In genomic region chr1:54350360-54350759, GRCh38 we compare ENCODE assay signal across 16 cellular contexts. TPM values are rescaled to one million over a fixed set of nuclear protein-coding genes. Genes with fewer than 3 reads are reported as not detected.
A peak's percentile ranks its signal among the peaks of the same experiment; 100 is the strongest.
DNase-seq lines count a peak whose midpoint lies in the region; ATAC-seq, FAIRE-seq and TF ChIP-seq lines count a peak whose summit lies in the region.
"Had no signal": no experiment of that assay in that cellular context is flagged by ENCODE, and none has a peak within 500 bp of the region (broad histone marks: within the 10 kb centered on the region; RNA-seq: fewer than 3 reads in every experiment).

No MANE protein-coding gene starts in this region.

- peaks cover 0 to 1% of the 10 kb centered on the region in 2 donors for H3K27me3 Mint-ChIP-seq in CD8-positive, alpha-beta memory T cell
- no peaks in the 10 kb centered on the region for H3K27me3 Mint-ChIP-seq in progenitor cell of endocrine pancreas

- no peak overlapping the region for H3K23ac ChIP-seq in H1 (ENCODE audit: insufficient read length)

- H3K79me1 ChIP-seq in H1 (ENCODE audit: low read depth, low read length) = peaks cover 42% of the 10 kb centered on the region

- CTCF ChIA-PET in CD8-positive, alpha-beta memory T cell (lab: Charles Lee) = no interaction called here
- CTCF ChIA-PET in H1 (lab: Charles Lee; ENCODE audit: partially characterized antibody) = interaction anchor here (0.5 to 1.9 kb wide), 4 partner anchors 18 to 278 kb away, joined by 3 to 7 read pairs (median 3); no protein-coding TSS in a partner anchor

- H3K4me2 ChIP-seq in H1 (ENCODE audit: insufficient read depth in 1 of 2, low read depth in 2 of 2, low read length in 2 of 2) = peak overlapping the region; percentile 5 to 67; a peak in 2 of 4 replicates
- H3K4me2 ChIP-seq: smooth muscle cell had no signal

- no peak for TF ChIP-seq EP300 in H1 (IDR thresholded peaks at IDR 0.05; ENCODE audit: borderline replicate concordance in 1 of 2, low read depth in 2 of 2, low read length in 2 of 2)

- no peak overlapping the region for H3K4ac ChIP-seq in H1 (replicated peaks; ENCODE audit: insufficient read length, low read depth, low read length)

- H3K4me1 ChIP-seq in CD8-positive, alpha-beta memory T cell (ENCODE audit: insufficient read depth, low read length) = peaks cover 17% of the 10 kb centered on the region
- H3K4me1 ChIP-seq in H1 (replicated peaks in 1 of 4; ENCODE audit: control insufficient read depth in 3 of 4, insufficient read depth in 4 of 4, low read length in 3 of 4) = peaks cover 16 to 51% (median 27%) of the 10 kb centered on the region in 4 experiments

- peaks cover 0 to 9% (median 4%) of the 10 kb centered on the region in 3 donors for H3K36me3 Mint-ChIP-seq in CD8-positive, alpha-beta memory T cell
- peaks cover 3% of the 10 kb centered on the region for H3K36me3 Mint-ChIP-seq in progenitor cell of endocrine pancreas (ENCODE audit: insufficient read depth)

- H3K27ac Mint-ChIP-seq in CD8-positive, alpha-beta memory T cell = peak overlapping the region in 5 of 8 donors; percentile 20 to 74 (median 30)
- peak overlapping the region; percentile 87 for H3K27ac Mint-ChIP-seq in progenitor cell of endocrine pancreas

- ATAC-seq in HG02884 (IDR thresholded peaks at IDR 0.05; ENCODE audit: unreplicated experiment) (no peak), GM18520 (IDR thresholded peaks at IDR 0.05; ENCODE audit: unreplicated experiment) (no peak), HG02642 (IDR thresholded peaks at IDR 0.05; ENCODE audit: poor library complexity, unreplicated experiment) (no peak)

- H4K8ac ChIP-seq in H1 (ENCODE audit: extremely low read depth, insufficient read depth, low read length) = no peak overlapping the region

- no peak for TF ChIP-seq POLR2A in H1 (IDR thresholded peaks at IDR 0.05; ENCODE audit: control extremely low read depth in 1 of 2, low read depth in 2 of 2, low read length in 2 of 2)

- H2BK15ac ChIP-seq in H1 (ENCODE audit: low read length) = peak overlapping the region; percentile 46; the same call in 1 of the 2 replicates

- POLR2A ChIA-PET in CD8-positive, alpha-beta memory T cell (lab: Charles Lee) = no interaction called here
- POLR2A ChIA-PET in H1 (lab: Charles Lee; ENCODE audit: partially characterized antibody) = interaction anchor here (0.6 to 1.7 kb wide), 6 partner anchors 15 to 38 kb away, joined by 3 to 6 read pairs (median 3); no protein-coding TSS in a partner anchor

- H2AFZ ChIP-seq in H1 (ENCODE audit: low read length) = no peak overlapping the region

- H2BK20ac ChIP-seq in H1 (ENCODE audit: low read length) = no peak overlapping the region

- H3K4me3 Mint-ChIP-seq in CD8-positive, alpha-beta memory T cell = no peak overlapping the region
- no peak overlapping the region for H3K4me3 Mint-ChIP-seq in progenitor cell of endocrine pancreas (ENCODE audit: low read depth)

- WGBS in H1 (ENCODE audit: extremely low coverage in 1 of 2, insufficient coverage in 1 of 2, insufficient read length in 1 of 2, insufficient replicate concordance in 2 of 2, low coverage in 1 of 2, low lambda C conversion rate in 2 of 2, missing lambda C conversion rate in 1 of 2), 2 experiments = 52% methylated on average over 5 of the region's 5 CpGs; no CpG with 5 or more reads in 1 of the 2 experiments

- H4K91ac ChIP-seq in H1 (replicated peaks; ENCODE audit: insufficient read length, low read length) = no peak overlapping the region

- H3K4me1 Mint-ChIP-seq in CD8-positive, alpha-beta memory T cell = peaks cover 51 to 73% (median 55%) of the 10 kb centered on the region in 3 donors
- H3K4me1 Mint-ChIP-seq in progenitor cell of endocrine pancreas (ENCODE audit: low read depth) = peaks cover 49% of the 10 kb centered on the region

- FAIRE-seq in H1 (lab: Jason Lieb, UNC) = no peak
- FAIRE-seq: GM18507, GM19239 had no signal

- no peaks in the 10 kb centered on the region for H3K23me2 ChIP-seq in H1 (ENCODE audit: low read depth, low read length)

- no peak overlapping the region for H3K14ac ChIP-seq in H1 (ENCODE audit: insufficient read length)

- TF ChIP-seq CTCF in H1 (IDR thresholded peaks at IDR 0.05; ENCODE audit: control extremely low read depth in 1 of 3, insufficient read depth in 1 of 3, low read depth in 1 of 3, low read length in 3 of 3) (no peak), progenitor cell of endocrine pancreas (IDR thresholded peaks at IDR 0.05; ENCODE audit: unreplicated experiment) (no peak)

- no peaks in the 10 kb centered on the region for H3K36me3 ChIP-seq in CD8-positive, alpha-beta memory T cell (ENCODE audit: insufficient read depth, low read length)
- H3K36me3 ChIP-seq in H1 (ENCODE audit: control insufficient read depth in 2 of 4, insufficient read depth in 4 of 4, low read length in 3 of 4) = no peaks in the 10 kb centered on the region; a peak in 1 of 8 replicates
- H3K36me3 ChIP-seq: ovary had no signal

- H4K5ac ChIP-seq in H1 (ENCODE audit: insufficient read length, low read depth, low read length) = no peak overlapping the region

- H4K20me1 ChIP-seq in H1 (replicated peaks in 1 of 2; ENCODE audit: control insufficient read depth in 1 of 2, insufficient read depth in 2 of 2, low read length in 2 of 2) = peaks cover 22 to 48% of the 10 kb centered on the region in 2 experiments

- no peak overlapping the region for H2BK12ac ChIP-seq in H1 (ENCODE audit: low read depth, low read length)

- H3K9me3 Mint-ChIP-seq in CD8-positive, alpha-beta memory T cell = no peaks in the 10 kb centered on the region
- no peaks in the 10 kb centered on the region for H3K9me3 Mint-ChIP-seq in progenitor cell of endocrine pancreas (ENCODE audit: low read depth)

- H3K27ac ChIP-seq in CD8-positive, alpha-beta memory T cell (ENCODE audit: low read depth, low read length) = no peak overlapping the region
- H3K27ac ChIP-seq in H1 (ENCODE audit: low read depth, low read length) = no peak overlapping the region
- H3K27ac ChIP-seq: ovary had no signal

- H2BK120ac ChIP-seq in H1 (replicated peaks; ENCODE audit: low read depth, low read length) = no peak overlapping the region

- peak overlapping the region; percentile 66 for H2BK5ac ChIP-seq in H1 (ENCODE audit: low read depth, low read length)

- DNase-seq in CD8-positive, alpha-beta memory T cell = no peak
- DNase-seq in NCI-H82 (lab: John Stamatoyannopoulos, UW) (peak; percentile 78), H1 (ENCODE audit: low read depth in 1 of 2, low spot score in 2 of 2) (no peak), progenitor cell of endocrine pancreas (ENCODE audit: low spot score, unreplicated experiment) (no peak), mesenteric fat pad (ENCODE audit: low spot score) (no peak)
- DNase-seq: activated CD4-positive, CD25-positive, alpha-beta regulatory T cell treated with anti-CD3 and anti-CD28 coated beads, Interleukin-2, amount 50 U/mL, for 72 hours; activated naive CD4-positive, alpha-beta T cell treated with Interleukin-2 at 50 U/mL for 16 hours; NCI-H2107; NCI-H69; ovary had no signal

- no peak overlapping the region for H3K56ac ChIP-seq in H1 (replicated peaks; ENCODE audit: insufficient read length, low read depth, low read length)

- no peak for TF ChIP-seq RAD21 in H1 (IDR thresholded peaks at IDR 0.05 in 1 of 2, conservative IDR thresholded peaks at IDR 0.05 in 1 of 2; ENCODE audit: low read depth in 2 of 2, low read length in 2 of 2)

- peaks cover 4 to 94% of the 10 kb centered on the region in 2 experiments for H3K79me2 ChIP-seq in H1 (ENCODE audit: control insufficient read depth in 1 of 2, insufficient read depth in 2 of 2, low read length in 2 of 2)

- no peak overlapping the region for H2AK5ac ChIP-seq in H1 (ENCODE audit: low read depth, low read length)

- H3K27me3 ChIP-seq in CD8-positive, alpha-beta memory T cell (ENCODE audit: insufficient read depth, low read length, poor library complexity, severe bottlenecking) = no peaks in the 10 kb centered on the region
- no peaks in the 10 kb centered on the region for H3K27me3 ChIP-seq in H1 (replicated peaks in 1 of 4; ENCODE audit: control insufficient read depth in 3 of 4, extremely low read depth in 1 of 4, insufficient read depth in 3 of 4, low read length in 3 of 4)
- H3K27me3 ChIP-seq: ovary had no signal

- H3K9ac ChIP-seq in H1 (replicated peaks in 1 of 4; ENCODE audit: extremely low read depth in 1 of 4, low read depth in 3 of 4, low read length in 3 of 4) = no peak overlapping the region

- H3K18ac ChIP-seq in H1 (ENCODE audit: extremely low read depth, low read length) = 0 out of 2 replicates have a peak overlapping the region, but pooled peaks have one; percentile 57

- no peaks in the 10 kb centered on the region for H3K9me3 ChIP-seq in CD8-positive, alpha-beta memory T cell (ENCODE audit: low read length)
- H3K9me3 ChIP-seq in H1 (ENCODE audit: insufficient read depth in 2 of 2, low read depth in 1 of 2, low read length in 1 of 2) = no peaks in the 10 kb centered on the region
- H3K9me3 ChIP-seq: ovary had no signal

- H3K4me3 ChIP-seq in CD8-positive, alpha-beta memory T cell (ENCODE audit: low read length) = no peak overlapping the region
- no peak overlapping the region for H3K4me3 ChIP-seq in H1 (ENCODE audit: extremely low read depth in 1 of 4, insufficient read depth in 2 of 4, low read depth in 3 of 4, low read length in 4 of 4)
- H3K4me3 ChIP-seq: ovary, smooth muscle cell had no signal

TF ChIP-seq in H1, 55 proteins besides CTCF, POLR2A, EP300 and RAD21:
- TF ChIP-seq RNF2 (IDR thresholded peaks at IDR 0.05; ENCODE audit: borderline replicate concordance, low read depth, low read length, missing control alignments, poor library complexity, severe bottlenecking) = no peak
- peak; percentile 4 for TF ChIP-seq NANOG (IDR thresholded peaks at IDR 0.05; ENCODE audit: insufficient read depth, low read depth, low read length, poor library complexity, severe bottlenecking)
TF ChIP-seq in H1: peak in this region for 1.

RNA-seq across cellular contexts. Expression of gene SSBP3, which starts 55.8 kb away (rescaled TPM):
- total RNA-seq in CD8-positive, alpha-beta memory T cell = 10 to 100 TPM; 41.6 to 52.7 TPM
- 17.6 TPM for polyA plus RNA-seq in CD8-positive, alpha-beta memory T cell
- total RNA-seq in H1 (2021; fragmentation: NEBNext Ultra II Directional; extraction: Animal tissue kit (Norgen Biotek cat#: 25700)) = 133 and 134 TPM in 2 replicates
- 99.7 and 126 TPM in 2 replicates for polyA plus RNA-seq in H1 (2011; rRNA removed)
- polyA plus RNA-seq in H1 (2011; cell fraction: cytosol; rRNA removed) = 76.0 TPM
- 114 TPM for polyA plus RNA-seq in H1 (2011; cell fraction: nucleus; rRNA removed)
- polyA plus RNA-seq in H1 (2012, experiment 1 of 2) = 108 to 113 TPM (median 112 TPM) in 4 replicates
- polyA plus RNA-seq in H1 (2012, experiment 2 of 2) = 86.8 TPM
- polyA plus RNA-seq in H1 (2013, experiment 1 of 2) = 131 TPM
- polyA plus RNA-seq in H1 (2013, experiment 2 of 2) = 128 TPM
- 35.3 and 44.7 TPM in 2 replicates for polyA minus RNA-seq in H1 (2011; rRNA and poly(A)+ RNA removed)
- polyA minus RNA-seq in H1 (2011; cell fraction: cytosol; rRNA and poly(A)+ RNA removed) = 39.1 TPM
- 26.8 TPM for polyA minus RNA-seq in H1 (2011; cell fraction: nucleus; rRNA and poly(A)+ RNA removed)
- 149 and 161 TPM in 2 replicates for total RNA-seq in progenitor cell of endocrine pancreas
- total RNA-seq in mesenteric fat pad = 41.1 TPM
